Comparison of ENCODE assay signal across 8 cellular contexts in the genomic region with DNA sequence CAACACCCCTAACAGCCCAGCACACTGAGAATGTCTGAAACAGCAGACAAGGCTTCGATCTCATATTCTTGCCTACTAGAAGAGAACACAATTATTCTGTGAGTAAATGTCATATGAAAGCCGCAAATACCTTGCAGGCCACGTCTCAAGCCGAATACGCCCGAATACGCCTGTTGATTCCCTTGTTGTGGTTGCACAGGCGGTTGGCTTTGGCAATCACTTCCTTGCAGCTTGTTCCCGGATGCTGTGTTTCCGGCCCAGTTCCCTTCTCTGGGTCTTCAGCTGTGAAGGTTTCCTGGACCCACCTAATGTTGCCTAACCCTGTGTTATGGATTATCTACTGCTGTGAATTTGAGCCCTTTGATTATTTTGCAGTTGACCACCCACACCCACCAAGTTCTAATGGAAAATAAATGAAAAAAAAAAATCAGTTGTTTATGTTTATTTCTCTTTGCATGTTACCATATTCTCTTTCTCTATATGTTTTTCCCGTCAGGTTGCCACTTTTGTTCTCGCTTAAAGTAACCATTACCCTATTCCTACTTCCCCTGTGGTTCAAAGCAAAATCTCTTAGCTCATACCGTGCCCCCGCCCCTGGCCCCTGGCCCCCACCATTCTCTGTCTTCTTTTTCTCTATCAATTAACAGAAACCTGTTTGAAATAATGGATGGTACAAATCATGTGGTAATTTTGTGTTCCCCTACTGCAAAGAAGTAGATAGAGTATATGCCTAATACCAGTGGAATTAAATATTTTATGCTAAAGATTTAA.
DNase-seq lines count a peak whose midpoint lies in the region; ATAC-seq, FAIRE-seq and TF ChIP-seq lines count a peak whose summit lies in the region.

No MANE protein-coding gene starts in this region.

- peak overlapping the region in 10 of 11 experiments; percentile 38 to 76 (median 58); a peak in 18 of 22 replicates for H3K27ac ChIP-seq in BLaER1 treated with 17β-estradiol and CSF1 and Interleukin-3, amounts not matched to agents 10 nM and 100 nM
- no peak overlapping the region for H3K27ac ChIP-seq in transverse colon

- peak overlapping the region; percentile 61 for H3K4me3 Mint-ChIP-seq in activated T-cell treated with anti-CD3 and anti-CD28 coated beads, Interleukin-2, amount 50 U/mL, for 24 hours

- H3K27ac Mint-ChIP-seq in activated T-cell treated with anti-CD3 and anti-CD28 coated beads, Interleukin-2, amount 50 U/mL, for 24 hours: peak overlapping the region; percentile 6

- H3K27me3 ChIP-seq in BLaER1 treated with 17β-estradiol and CSF1 and Interleukin-3, amounts not matched to agents 10 nM and 100 nM: peaks cover 43 to 78% (median 53%) of the 10 kb centered on the region in 11 experiments
- H3K27me3 ChIP-seq in Loucy (ENCODE audit: insufficient read depth, low read length, poor library complexity, severe bottlenecking) (no peaks in the 10 kb centered on the region), transverse colon (no peaks in the 10 kb centered on the region)

- H2AFZ ChIP-seq in Loucy (ENCODE audit: low read length): peak overlapping the region; percentile 47; the same call in 1 of the 2 replicates

- DNase-seq in activated T-cell treated with anti-CD3 and anti-CD28 coated beads, Interleukin-2, amount 50 U/mL, for 24 hours: peak; percentile 37
- peak; percentile 56 to 89 for DNase-seq in lower leg skin (ENCODE audit: low spot score in 2 of 2)
- peak; percentile 14 for DNase-seq in transverse colon
- no peak for DNase-seq in AG08396 (ENCODE audit: low spot score)
- no peak for DNase-seq in HTR-8/SVneo (ENCODE audit: insufficient read length, low spot score)

- no peaks in the 10 kb centered on the region for H3K9me2 ChIP-seq in Loucy (replicated peaks; ENCODE audit: low read depth, low read length)

- H3K4me3 ChIP-seq in BLaER1 treated with 17β-estradiol and CSF1 and Interleukin-3, amounts not matched to agents 10 nM and 100 nM: peak overlapping the region in 8 of 10 experiments; percentile 8 to 56 (median 30); a peak in 12 of 20 replicates
- H3K4me3 ChIP-seq in Loucy (ENCODE audit: low read length, poor library complexity, severe bottlenecking): peak overlapping the region; percentile 70
- H3K4me3 ChIP-seq in lower leg skin (ENCODE audit: low read depth, poor library complexity, severe bottlenecking): no peak overlapping the region
- H3K4me3 ChIP-seq in transverse colon: no peak overlapping the region

- H3K4me1 Mint-ChIP-seq in activated T-cell treated with anti-CD3 and anti-CD28 coated beads, Interleukin-2, amount 50 U/mL, for 24 hours (ENCODE audit: low read depth): peaks cover 24% of the 10 kb centered on the region

- in situ Hi-C loops in transverse colon (cut with MboI; ENCODE audit: low pct_ligation_motif_present in 1 of 4, low pct_unique_long_range_greater_than_20kb in 1 of 4, low sequenced_read_pairs in 3 of 4): no loop called here

- no peak for ATAC-seq in GM19397 (IDR thresholded peaks at IDR 0.05; ENCODE audit: unreplicated experiment)

- TF ChIP-seq CTCF in Loucy (conservative IDR thresholded peaks at IDR 0.05; ENCODE audit: low read length) (no peak), lower leg skin (IDR thresholded peaks at IDR 0.05) (no peak), transverse colon (IDR thresholded peaks at IDR 0.05) (no peak)

- no peaks in the 10 kb centered on the region for H3K36me3 ChIP-seq in BLaER1 treated with 17β-estradiol and CSF1 and Interleukin-3, amounts not matched to agents 10 nM and 100 nM
- H3K36me3 ChIP-seq in Loucy (ENCODE audit: insufficient read depth, low read length) (no peaks in the 10 kb centered on the region), transverse colon (no peaks in the 10 kb centered on the region)

- TF ChIP-seq EP300 in transverse colon (IDR thresholded peaks at IDR 0.05; ENCODE audit: low read depth): no peak

- no peak for TF ChIP-seq POLR2A in lower leg skin (IDR thresholded peaks at IDR 0.05)
- TF ChIP-seq POLR2A in transverse colon (IDR thresholded peaks at IDR 0.05): no peak

- peaks cover 17 to 31% (median 21%) of the 10 kb centered on the region in 10 experiments for H3K4me1 ChIP-seq in BLaER1 treated with 17β-estradiol and CSF1 and Interleukin-3, amounts not matched to agents 10 nM and 100 nM
- H3K4me1 ChIP-seq in Loucy (ENCODE audit: insufficient read depth, low read length, poor library complexity, severe bottlenecking) (peaks cover 51% of the 10 kb centered on the region), transverse colon (no peaks in the 10 kb centered on the region)

- H3K27me3 Mint-ChIP-seq in activated T-cell treated with anti-CD3 and anti-CD28 coated beads, Interleukin-2, amount 50 U/mL, for 24 hours: no peaks in the 10 kb centered on the region

- intact Hi-C loops in lower leg skin (cut with DNase I; ENCODE audit: low total_unique reads) (no loop called here), transverse colon (cut with DNase I; ENCODE audit: low total_unique reads) (no loop called here)

- peak overlapping the region; percentile 76 to 95 (median 83) for H3K4me2 ChIP-seq in BLaER1 treated with 17β-estradiol and CSF1 and Interleukin-3, amounts not matched to agents 10 nM and 100 nM
- H3K4me2 ChIP-seq in Loucy (ENCODE audit: low read depth, low read length, poor library complexity, severe bottlenecking): peak overlapping the region; percentile 82

- peaks cover 0 to 9% (median 0%) of the 10 kb centered on the region in 11 experiments; a peak in 4 of 22 replicates for H4K20me1 ChIP-seq in BLaER1 treated with 17β-estradiol and CSF1 and Interleukin-3, amounts not matched to agents 10 nM and 100 nM
- H4K20me1 ChIP-seq in Loucy (ENCODE audit: insufficient read depth, low read length, poor library complexity, severe bottlenecking): no peaks in the 10 kb centered on the region

- no peaks in the 10 kb centered on the region for H3K36me3 Mint-ChIP-seq in activated T-cell treated with anti-CD3 and anti-CD28 coated beads, Interleukin-2, amount 50 U/mL, for 24 hours (ENCODE audit: low read depth)

- peaks cover 10% of the 10 kb centered on the region; the same call in 1 of the 2 replicates for H3F3A ChIP-seq in Loucy (ENCODE audit: low read depth)

- no peak for FAIRE-seq in HTR-8/SVneo (lab: Jason Lieb, UNC)

- 56 to 63% methylated on average over 14 of the region's 14 CpGs for WGBS in lower leg skin, 2 donors
- WGBS in transverse colon (ENCODE audit: low coverage in 1 of 2), 2 donors: 65 to 84% methylated on average over 5 to 14 of the region's 14 CpGs

- no peaks in the 10 kb centered on the region for H3K79me2 ChIP-seq in Loucy (ENCODE audit: insufficient read depth, low read length)

- H3K9me3 ChIP-seq in BLaER1 treated with 17β-estradiol and CSF1 and Interleukin-3, amounts not matched to agents 10 nM and 100 nM (replicated peaks in 1 of 11): no peaks in the 10 kb centered on the region
- no peaks in the 10 kb centered on the region for H3K9me3 ChIP-seq in Loucy (ENCODE audit: insufficient read depth, low read depth, low read length)
- no peaks in the 10 kb centered on the region for H3K9me3 ChIP-seq in transverse colon

- H3K9ac ChIP-seq in BLaER1 treated with 17β-estradiol and CSF1 and Interleukin-3, amounts not matched to agents 10 nM and 100 nM: peak overlapping the region in 6 of 11 experiments; percentile 5 to 55 (median 40); a peak in 8 of 22 replicates
- peak overlapping the region; percentile 61 for H3K9ac ChIP-seq in Loucy (ENCODE audit: low read depth, low read length, poor library complexity, severe bottlenecking)

- H3K9me3 Mint-ChIP-seq in activated T-cell treated with anti-CD3 and anti-CD28 coated beads, Interleukin-2, amount 50 U/mL, for 24 hours: no peaks in the 10 kb centered on the region

Comparison
In these comparisons a context has a peak if more than half of its experiments do, and no peak if none do; other contexts are left out.
1. H3K27ac ChIP-seq: peak in BLaER1 treated with 17β-estradiol and CSF1 and Interleukin-3, amounts not matched to agents 10 nM and 100 nM (10 of 11); none in transverse colon (0 of 4).
2. H3K4me3 ChIP-seq: peak in BLaER1 treated with 17β-estradiol and CSF1 and Interleukin-3, amounts not matched to agents 10 nM and 100 nM (8 of 10) and Loucy (single experiment); none in lower leg skin (single experiment) and transverse colon (0 of 4).
3. DNase-seq: peak in activated T-cell treated with anti-CD3 and anti-CD28 coated beads, Interleukin-2, amount 50 U/mL, for 24 hours (single experiment), lower leg skin (2 of 2) and transverse colon (single experiment); none in AG08396 (single experiment) and HTR-8/SVneo (single experiment).